18 cellular contexts compared by ENCODE assay signal in genomic region chr4:53885668-53886067, GRCh38.
DNase-seq lines count a peak whose midpoint lies in the region; ATAC-seq and TF ChIP-seq lines count a peak whose summit lies in the region.
"Had no signal": no experiment of that assay in that cellular context is flagged by ENCODE, and none has a peak within 500 bp of the region (broad histone marks: within the 10 kb centered on the region; RNA-seq: fewer than 3 reads in every experiment).

No MANE protein-coding gene starts in this region.

- H3F3A ChIP-seq in neural progenitor cell (ENCODE audit: low read depth) = no peaks in the 10 kb centered on the region

- no peaks in the 10 kb centered on the region for H3K79me2 ChIP-seq in neural progenitor cell (ENCODE audit: low read depth)

- ATAC-seq in heart right ventricle (peak; percentile 83 to 95 (median 88)), HG03039 (IDR thresholded peaks at IDR 0.05; ENCODE audit: unreplicated experiment) (no peak), SK-N-SH treated with all-trans-retinoic acid at 6 μM for 48 hours (no peak)
- ATAC-seq: GM12878, K562 had no signal

- 43 to 47% methylated on average over 2 of the region's 2 CpGs for WGBS in heart right ventricle, 2 donors
- WGBS in suprapubic skin = 46% methylated on average over 2 of the region's 2 CpGs

- H3K27me3 ChIP-seq in ascending aorta (no peaks in the 10 kb centered on the region), heart right ventricle (no peaks in the 10 kb centered on the region), neural progenitor cell (no peaks in the 10 kb centered on the region), suprapubic skin (no peaks in the 10 kb centered on the region)

- no peaks in the 10 kb centered on the region for H3K27me3 Mint-ChIP-seq in neural progenitor cell (ENCODE audit: insufficient read depth, low read depth)

- no peak overlapping the region for H3K4me3 ChIP-seq in ascending aorta
- no peak overlapping the region for H3K4me3 ChIP-seq in heart right ventricle
- H3K4me3 ChIP-seq in neural progenitor cell = no peak overlapping the region
- no peak overlapping the region for H3K4me3 ChIP-seq in suprapubic skin
- H3K4me3 ChIP-seq: GM12878, K562 had no signal

- H3K4me3 Mint-ChIP-seq in neural progenitor cell = no peak overlapping the region

- H3K4me1 ChIP-seq in ascending aorta (peaks cover 0 to 5% of the 10 kb centered on the region in 2 donors), heart right ventricle (peaks cover 0 to 4% (median 0%) of the 10 kb centered on the region in 9 donors), neural progenitor cell (peaks cover 18% of the 10 kb centered on the region), suprapubic skin (no peaks in the 10 kb centered on the region)
- H3K4me1 ChIP-seq: Caco-2 had no signal

- no peak overlapping the region for H3K9ac ChIP-seq in neural progenitor cell

- TF ChIP-seq CTCF in ascending aorta (IDR thresholded peaks at IDR 0.05) (no peak), heart right ventricle (IDR thresholded peaks at IDR 0.05) (no peak), neural progenitor cell (IDR thresholded peaks at IDR 0.05) (no peak), suprapubic skin (IDR thresholded peaks at IDR 0.05) (no peak)

- no peaks in the 10 kb centered on the region for H3K36me3 Mint-ChIP-seq in neural progenitor cell

- no peak overlapping the region for H2AFZ ChIP-seq in neural progenitor cell (replicated peaks)

- no peak for TF ChIP-seq POLR2A in suprapubic skin (IDR thresholded peaks at IDR 0.05)

- intact Hi-C loops in ascending aorta (cut with DNase I) = no loop called here
- intact Hi-C loops in heart right ventricle (cut with DNase I) = no loop called here

- no peaks in the 10 kb centered on the region for H4K20me1 ChIP-seq in neural progenitor cell (ENCODE audit: low read depth)

- H3K27ac ChIP-seq in ascending aorta (peak overlapping the region; percentile 49 to 69), heart right ventricle (peak overlapping the region in 6 of 10 donors; percentile 22 to 56 (median 26)), neural progenitor cell (no peak overlapping the region), suprapubic skin (peak overlapping the region; percentile 31)

- H3K9me3 ChIP-seq in ascending aorta (no peaks in the 10 kb centered on the region), heart right ventricle (peaks cover 0 to 9% (median 0%) of the 10 kb centered on the region in 11 donors), neural progenitor cell (ENCODE audit: low read depth) (no peaks in the 10 kb centered on the region), suprapubic skin (no peaks in the 10 kb centered on the region)
- H3K9me3 ChIP-seq: Caco-2 had no signal

- H3K4me1 Mint-ChIP-seq in neural progenitor cell = peaks cover 6% of the 10 kb centered on the region

- peak overlapping the region; percentile 33 for H3K4me2 ChIP-seq in neural progenitor cell

- DNase-seq in ascending aorta (ENCODE audit: low spot score in 2 of 2) = peak in 1 of 2 donors; percentile 67
- DNase-seq in heart right ventricle = peak; percentile 47 to 59
- no peak for DNase-seq in neural progenitor cell (ENCODE audit: low spot score)
- no peak for DNase-seq in suprapubic skin (ENCODE audit: low spot score in 2 of 2)
- DNase-seq in occipital lobe (lab: John Stamatoyannopoulos, UW) = no peak
- DNase-seq: AML-193; Caco-2; NCI-H1436 treated with DMSO at 0.1 percent for 48 hours; NCI-H2107; NCI-H226; NCI-H69; NK-92 treated with Interleukin-12 subunit alpha and Interleukin-12 subunit beta, amount 100 ng/mL, for 24 hours; OCI-M1; RPMI8226 had no signal

- H3K27ac Mint-ChIP-seq in neural progenitor cell = no peak overlapping the region

- H3K36me3 ChIP-seq in ascending aorta (no peaks in the 10 kb centered on the region), heart right ventricle (no peaks in the 10 kb centered on the region), neural progenitor cell (no peaks in the 10 kb centered on the region), suprapubic skin (no peaks in the 10 kb centered on the region)

- H3K9me3 Mint-ChIP-seq in neural progenitor cell = no peaks in the 10 kb centered on the region

- TF ChIP-seq EP300 in suprapubic skin (IDR thresholded peaks at IDR 0.05) = no peak

TF ChIP-seq in SK-N-SH treated with all-trans-retinoic acid at 6 μM for 48 hours, 23 proteins besides CTCF, POLR2A, EP300 and RAD21:
- TF ChIP-seq ISL1 (CRISPR knock-in tag; IDR thresholded peaks at IDR 0.05) = no peak
- TF ChIP-seq ARNTL (CRISPR knock-in tag; IDR thresholded peaks at IDR 0.05; ENCODE audit: borderline replicate concordance, low read depth) = no peak
- TF ChIP-seq ZC3H10 (CRISPR knock-in tag; IDR thresholded peaks at IDR 0.05) = no peak
- TF ChIP-seq TOX (CRISPR knock-in tag; IDR thresholded peaks at IDR 0.05; ENCODE audit: borderline replicate concordance) = no peak
- TF ChIP-seq ZNF565 (CRISPR knock-in tag; conservative IDR thresholded peaks at IDR 0.05; ENCODE audit: low read depth) = no peak
TF ChIP-seq in SK-N-SH treated with all-trans-retinoic acid at 6 μM for 48 hours: peak in this region for 0.

Comparison
In these comparisons a context has a peak if more than half of its experiments do, and no peak if none do; other contexts are left out.
1. DNase-seq: peak in heart right ventricle (2 of 2); none in neural progenitor cell (single experiment), suprapubic skin (0 of 2) and occipital lobe (single experiment).
2. ATAC-seq: peak in heart right ventricle (8 of 8); none in HG03039 (single experiment) and SK-N-SH treated with all-trans-retinoic acid at 6 μM for 48 hours (single experiment).